In the genomic region with DNA sequence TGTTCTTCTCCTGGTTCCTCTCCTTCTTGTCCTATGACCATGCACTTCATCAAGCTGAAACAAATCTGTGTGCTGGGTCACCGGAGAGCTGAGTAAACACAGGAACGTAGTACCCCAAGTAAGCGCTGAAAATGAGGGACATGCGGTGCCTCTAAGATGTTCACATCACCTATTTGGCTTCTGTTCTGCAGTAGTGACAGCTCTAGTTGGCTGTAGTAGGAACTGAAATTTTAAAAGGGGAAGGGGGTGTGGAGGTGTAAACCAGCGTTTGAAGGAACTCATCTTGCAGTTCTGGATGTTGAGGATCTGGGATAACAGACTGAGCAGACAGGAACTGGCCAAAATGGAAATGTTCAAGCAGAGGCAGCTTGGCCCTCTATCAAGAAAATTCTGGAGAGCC, we compare ENCODE assay signal across 19 cellular contexts.
DNase-seq lines count a peak whose midpoint lies in the region; ATAC-seq, FAIRE-seq and TF ChIP-seq lines count a peak whose summit lies in the region.
"Had no signal": no experiment of that assay in that cellular context is flagged by ENCODE, and none has a peak within 500 bp of the region (broad histone marks: within the 10 kb centered on the region; RNA-seq: fewer than 3 reads in every experiment).

No MANE protein-coding gene starts in this region.

- peak overlapping the region; percentile 72 for H3K4ac ChIP-seq in IMR-90 (ENCODE audit: low read depth, low read length)

- 0 out of 3 replicates have a peak overlapping the region, but pooled peaks have one; percentile 36 for H2BK15ac ChIP-seq in IMR-90 (ENCODE audit: low read depth, low read length)

- H3K4me1 ChIP-seq in IMR-90 (ENCODE audit: control insufficient read depth, insufficient read depth, low read length) = peaks cover 5% of the 10 kb centered on the region; the same call in 1 of the 2 replicates
- H3K4me1 ChIP-seq: A549 had no signal

- H3K27me3 ChIP-seq in IMR-90 (ENCODE audit: control insufficient read depth, insufficient read depth, low read length) = no peaks in the 10 kb centered on the region
- H3K27me3 ChIP-seq: BLaER1 treated with 17β-estradiol and CSF1 and Interleukin-3, amounts not matched to agents 10 nM and 100 nM had no signal

- no peaks in the 10 kb centered on the region for H3K9me1 ChIP-seq in IMR-90 (ENCODE audit: insufficient read depth, low read length)

- TF ChIP-seq CTCF in IMR-90 (conservative IDR thresholded peaks at IDR 0.05; ENCODE audit: low read depth, low read length) = no peak

- no peaks in the 10 kb centered on the region for H3K36me3 ChIP-seq in IMR-90 (ENCODE audit: control insufficient read depth, insufficient read depth, low read length)
- H3K36me3 ChIP-seq: BLaER1 treated with 17β-estradiol and CSF1 and Interleukin-3, amounts not matched to agents 10 nM and 100 nM had no signal

- no peak overlapping the region for H3K4me2 ChIP-seq in IMR-90 (ENCODE audit: low read depth, low read length)
- H3K4me2 ChIP-seq: A549; BLaER1 treated with 17β-estradiol and CSF1 and Interleukin-3, amounts not matched to agents 10 nM and 100 nM had no signal

- no peak overlapping the region for H3K9ac ChIP-seq in IMR-90 (ENCODE audit: low read depth, low read length)
- H3K9ac ChIP-seq: BLaER1 treated with 17β-estradiol and CSF1 and Interleukin-3, amounts not matched to agents 10 nM and 100 nM had no signal

- H4K5ac ChIP-seq in IMR-90 (ENCODE audit: low read depth, low read length) = peak overlapping the region; percentile 88

- H2AK5ac ChIP-seq in IMR-90 (ENCODE audit: low read depth, low read length) = peak overlapping the region; percentile 68; the same call in 1 of the 2 replicates

- no peak overlapping the region for H3K27ac ChIP-seq in IMR-90 (ENCODE audit: insufficient read depth, low read length)
- H3K27ac ChIP-seq: A549; BLaER1 treated with 17β-estradiol and CSF1 and Interleukin-3, amounts not matched to agents 10 nM and 100 nM had no signal

- in situ Hi-C loops in IMR-90 (cut with MboI; ENCODE audit: low sequenced_read_pairs) = no loop called here

- ATAC-seq in GM19035 (IDR thresholded peaks at IDR 0.05; ENCODE audit: unreplicated experiment) (peak; percentile 56), HG02798 (IDR thresholded peaks at IDR 0.05; ENCODE audit: poor library complexity, unreplicated experiment) (peak; percentile 56), IMR-90 (ENCODE audit: low read depth) (no peak), GM19395 (IDR thresholded peaks at IDR 0.05; ENCODE audit: unreplicated experiment) (no peak), HG02759 (IDR thresholded peaks at IDR 0.05; ENCODE audit: unreplicated experiment) (no peak)
- ATAC-seq: A549 had no signal

- no TSS peak for BruUV-seq in IMR-90 (replicated peaks; lab: Mats Ljungman, UMichigan)

- no peaks in the 10 kb centered on the region for H3K79me1 ChIP-seq in IMR-90 (ENCODE audit: low read depth in 1 of 2, low read length in 2 of 2)

- POLR2A ChIA-PET in IMR-90 (lab: Charles Lee; ENCODE audit: unreplicated experiment) = no interaction called here

- H2BK120ac ChIP-seq in IMR-90 (ENCODE audit: low read depth, low read length) = peak overlapping the region; percentile 78; the same call in 1 of the 2 replicates

- 67% methylated on average over 1 of the region's 5 CpGs; no CpG with 5 or more reads in 1 of the 2 experiments for WGBS in IMR-90 (ENCODE audit: extremely low coverage in 2 of 2, insufficient read length in 1 of 2), 2 experiments

- DNase-seq in GM12891 (ENCODE audit: insufficient read length, low spot score) = no peak
- DNase-seq in IMR-90 = no peak
- DNase-seq in middle frontal gyrus (ENCODE audit: extremely low spot score, low spot score) = no peak
- DNase-seq in GDM1 (lab: John Stamatoyannopoulos, UW) = no peak
- DNase-seq: GOT3; KBM-7; NCI-H1436; NCI-H2029 treated with DMSO at 0.1 percent for 48 hours; NCI-H2171 treated with DMSO at 0.1 percent for 48 hours; NCI-H446 treated with DMSO at 0.1 percent for 48 hours; NK-92 treated with Interleukin-12 subunit alpha and Interleukin-12 subunit beta, amount 100 ng/mL, for 24 hours; T-helper 1 cell; T1000 had no signal

- H3K9me3 ChIP-seq in IMR-90 (ENCODE audit: control insufficient read depth, insufficient read depth, low read length) = no peaks in the 10 kb centered on the region

- H2AFZ ChIP-seq in IMR-90 (replicated peaks; ENCODE audit: low read length, poor library complexity) = no peak overlapping the region

- CTCF ChIA-PET in IMR-90 (lab: Yijun Ruan, JAX) = no interaction called here

- no peak for TF ChIP-seq POLR2A in GM12891 (IDR thresholded peaks at IDR 0.05; ENCODE audit: low read depth, low read length)
- no peak for TF ChIP-seq POLR2A in IMR-90 (IDR thresholded peaks at IDR 0.05; ENCODE audit: low read depth, low read length)

- no peak overlapping the region for H2AK9ac ChIP-seq in IMR-90 (replicated peaks; ENCODE audit: low read depth, low read length, poor library complexity)

- H2BK20ac ChIP-seq in IMR-90 (ENCODE audit: low read depth, low read length) = peak overlapping the region; percentile 72; the same call in 1 of the 2 replicates

- intact Hi-C loops in IMR-90 (cut with micrococcal nuclease) = no loop called here

- dilution Hi-C loops in IMR-90 (cut with HindIII; ENCODE audit: low sequenced_read_pairs, unreplicated experiment) = no loop called here

- no peak overlapping the region for H3K4me3 ChIP-seq in IMR-90 (ENCODE audit: insufficient read depth, low read depth, low read length)
- H3K4me3 ChIP-seq: A549; BLaER1 treated with 17β-estradiol and CSF1 and Interleukin-3, amounts not matched to agents 10 nM and 100 nM had no signal

- H3K56ac ChIP-seq in IMR-90 (ENCODE audit: extremely low read depth, insufficient read depth, low read length) = no peak overlapping the region

- FAIRE-seq in GM12891 (lab: Jason Lieb, UNC) = peak; percentile 43
- FAIRE-seq: A549 had no signal

- no peaks in the 10 kb centered on the region for H4K20me1 ChIP-seq in IMR-90 (ENCODE audit: insufficient read depth, low read length)
- H4K20me1 ChIP-seq: BLaER1 treated with 17β-estradiol and CSF1 and Interleukin-3, amounts not matched to agents 10 nM and 100 nM had no signal

- no peak overlapping the region for H2BK5ac ChIP-seq in IMR-90 (ENCODE audit: low read depth, low read length, poor library complexity, severe bottlenecking)

- no peak overlapping the region for H3K14ac ChIP-seq in IMR-90 (replicated peaks; ENCODE audit: low read depth, low read length)

- peak overlapping the region; percentile 93 for H3K18ac ChIP-seq in IMR-90 (ENCODE audit: low read depth, low read length)

- no peak for TF ChIP-seq RAD21 in IMR-90 (IDR thresholded peaks at IDR 0.05; ENCODE audit: low read length)

- H4K91ac ChIP-seq in IMR-90 (ENCODE audit: insufficient read depth, low read depth, low read length) = peak overlapping the region; percentile 22; the same call in 1 of the 2 replicates

- H4K8ac ChIP-seq in IMR-90 (ENCODE audit: low read depth in 2 of 2, low read length in 2 of 2) = peak overlapping the region in 1 of 2 experiments; percentile 26; a peak in 1 of 4 replicates

- H3K23ac ChIP-seq in IMR-90 (ENCODE audit: low read depth, low read length) = no peak overlapping the region

TF ChIP-seq in GM12891, 5 proteins besides CTCF, POLR2A, EP300 and RAD21:
- TF ChIP-seq SPI1 (IDR thresholded peaks at IDR 0.05; ENCODE audit: low read depth, low read length) (peak; percentile 75), POLR2AphosphoS5 (IDR thresholded peaks at IDR 0.05; ENCODE audit: low read depth, low read length) (no peak)
TF ChIP-seq in GM12891: peak in this region for 1.

TF ChIP-seq in IMR-90, 13 proteins besides CTCF, POLR2A, EP300 and RAD21:
- TF ChIP-seq BHLHE40 (IDR thresholded peaks at IDR 0.05; ENCODE audit: low read depth, low read length) (no peak), MXI1 (IDR thresholded peaks at IDR 0.05; ENCODE audit: borderline replicate concordance, low read depth, low read length) (no peak), FOS (IDR thresholded peaks at IDR 0.05; ENCODE audit: low read depth, low read length) (no peak), SMC3 (IDR thresholded peaks at IDR 0.05; ENCODE audit: low read depth, low read length) (no peak)

Comparison
In these comparisons a context has a peak if more than half of its experiments do, and no peak if none do; other contexts are left out.
1. ATAC-seq: peak in GM19035 (single experiment) and HG02798 (single experiment); none in IMR-90 (single experiment), GM19395 (single experiment) and HG02759 (single experiment).